ENCODE assay signal across 18 cellular contexts in genomic region chr16:985237-985636, GRCh38. TPM values are rescaled to one million over a fixed set of nuclear protein-coding genes. Genes with fewer than 3 reads are reported as not detected.
A peak's percentile ranks its signal among the peaks of the same experiment; 100 is the strongest.
DNase-seq lines count a peak whose midpoint lies in the region; ATAC-seq and TF ChIP-seq lines count a peak whose summit lies in the region.
"Had no signal": no experiment of that assay in that cellular context is flagged by ENCODE, and none has a peak within 500 bp of the region (broad histone marks: within the 10 kb centered on the region; RNA-seq: fewer than 3 reads in every experiment).

No MANE protein-coding gene starts in this region.

- TF ChIP-seq EP300 in SK-N-SH (IDR thresholded peaks at IDR 0.05; ENCODE audit: borderline replicate concordance in 1 of 2, low read depth in 1 of 2, low read length in 1 of 2): no peak

- H3K27ac ChIP-seq in SK-N-SH (ENCODE audit: low read depth in 2 of 2, low read length in 1 of 2) (no peak overlapping the region), cingulate gyrus (ENCODE audit: low read depth, low read length) (peak overlapping the region; percentile 19), temporal lobe (ENCODE audit: low read depth, low read length) (peak overlapping the region; percentile 27)
- H3K27ac ChIP-seq: 22Rv1 had no signal

- H3K79me2 ChIP-seq in SK-N-SH (ENCODE audit: insufficient read depth): no peaks in the 10 kb centered on the region

- no peaks in the 10 kb centered on the region for H3K9me3 ChIP-seq in SK-N-SH

- H3K36me3 ChIP-seq in SK-N-SH (replicated peaks in 1 of 2; ENCODE audit: control insufficient read depth in 1 of 2, insufficient read depth in 2 of 2, low read length in 1 of 2): no peaks in the 10 kb centered on the region

- peaks cover 90% of the 10 kb centered on the region for H3K27me3 ChIP-seq in SK-N-SH (ENCODE audit: insufficient read depth)

- no peaks in the 10 kb centered on the region for H3K9me2 ChIP-seq in SK-N-SH

- no peak for ATAC-seq in SK-N-SH treated with all-trans-retinoic acid at 6 μM for 48 hours
- no peak for ATAC-seq in omental fat pad (ENCODE audit: low FRiP score)
- no peak for ATAC-seq in GM18867 (IDR thresholded peaks at IDR 0.05; ENCODE audit: unreplicated experiment)

- POLR2A ChIA-PET in SK-N-SH (lab: Yijun Ruan, JAX): interaction anchor here (0.6 kb wide), 1 partner anchor 625 kb away, joined by 3 read pairs; no protein-coding TSS in a partner anchor

- H4K20me1 ChIP-seq in SK-N-SH (ENCODE audit: insufficient read depth): peaks cover 14% of the 10 kb centered on the region; the same call in 1 of the 2 replicates

- TF ChIP-seq CTCF in SK-N-SH (IDR thresholded peaks at IDR 0.05) (no peak), omental fat pad (IDR thresholded peaks at IDR 0.05) (no peak)

- no peak for DNase-seq in SK-N-SH
- peak; percentile 72 for DNase-seq in midbrain (lab: John Stamatoyannopoulos, UW)
- DNase-seq in omental fat pad (ENCODE audit: low spot score): no peak
- no peak for DNase-seq in NCI-H2029 (lab: John Stamatoyannopoulos, UW)
- DNase-seq: AML-193; CD4-positive, alpha-beta T cell; NCI-H1105; NCI-H2081 treated with DMSO at 0.1 percent for 48 hours; NCI-H510A; NCI-H82; OCI-M1; SHP77 treated with DMSO at 0.1 percent for 48 hours had no signal

- no peak for TF ChIP-seq RAD21 in SK-N-SH (IDR thresholded peaks at IDR 0.05; ENCODE audit: low read length)

- no peak overlapping the region for H2AFZ ChIP-seq in SK-N-SH (ENCODE audit: low read depth)

- H3F3A ChIP-seq in SK-N-SH (replicated peaks; ENCODE audit: insufficient read depth): peaks cover 3% of the 10 kb centered on the region

- CTCF ChIA-PET in SK-N-SH (lab: Yijun Ruan, JAX): interaction anchor here (1.8 kb wide), 1 partner anchor 70 kb away, joined by 6 read pairs; no protein-coding TSS in a partner anchor

- H3K4me3 ChIP-seq in SK-N-SH (ENCODE audit: low read depth in 2 of 2, low read length in 1 of 2): no peak overlapping the region

- no peaks in the 10 kb centered on the region for H3K4me1 ChIP-seq in SK-N-SH (ENCODE audit: control insufficient read depth in 1 of 2, insufficient read depth in 2 of 2, low read depth in 1 of 2, low read length in 1 of 2)

- 5% methylated on average over 6 of the region's 23 CpGs for WGBS in SK-N-SH (ENCODE audit: low lambda C conversion rate)

- no peak overlapping the region for H3K4me2 ChIP-seq in SK-N-SH

- no peak overlapping the region for H3K9ac ChIP-seq in SK-N-SH

TF ChIP-seq in SK-N-SH, 30 proteins besides CTCF, POLR2A, EP300 and RAD21:
- no peak for TF ChIP-seq USF2 (IDR thresholded peaks at IDR 0.05; ENCODE audit: borderline replicate concordance, low read depth, low read length)
- 0 out of 2 replicates have a peak, but pooled peaks have one; percentile 15 for TF ChIP-seq EZH2phosphoT487 (IDR thresholded peaks at IDR 0.05; ENCODE audit: borderline replicate concordance, low read depth)
- no peak for TF ChIP-seq RXRA (IDR thresholded peaks at IDR 0.05; ENCODE audit: borderline replicate concordance, low read depth)

TF ChIP-seq in SK-N-SH treated with all-trans-retinoic acid at 6 μM for 48 hours, 23 proteins besides CTCF, POLR2A, EP300 and RAD21:
- TF ChIP-seq ARNTL (CRISPR knock-in tag; IDR thresholded peaks at IDR 0.05; ENCODE audit: borderline replicate concordance, low read depth) (no peak), ZNF70 (CRISPR knock-in tag; IDR thresholded peaks at IDR 0.05) (no peak), ZNF565 (CRISPR knock-in tag; conservative IDR thresholded peaks at IDR 0.05; ENCODE audit: low read depth) (no peak), PATZ1 (CRISPR knock-in tag; IDR thresholded peaks at IDR 0.05; ENCODE audit: borderline replicate concordance) (no peak), ZNF8 (CRISPR knock-in tag; IDR thresholded peaks at IDR 0.05) (no peak), RARB (CRISPR knock-in tag; IDR thresholded peaks at IDR 0.05) (no peak), PPARA (CRISPR knock-in tag; IDR thresholded peaks at IDR 0.05; ENCODE audit: borderline replicate concordance) (no peak), TOX (CRISPR knock-in tag; IDR thresholded peaks at IDR 0.05; ENCODE audit: borderline replicate concordance) (no peak), ESRRG (CRISPR knock-in tag; IDR thresholded peaks at IDR 0.05) (no peak), ZFP30 (CRISPR knock-in tag; IDR thresholded peaks at IDR 0.05) (no peak), TCF4 (CRISPR knock-in tag; IDR thresholded peaks at IDR 0.05; ENCODE audit: borderline replicate concordance) (no peak), SNAI2 (CRISPR knock-in tag; IDR thresholded peaks at IDR 0.05) (no peak), GLIS3 (CRISPR knock-in tag; IDR thresholded peaks at IDR 0.05) (no peak), POU6F1 (CRISPR knock-in tag; IDR thresholded peaks at IDR 0.05; ENCODE audit: borderline replicate concordance, low read depth) (no peak), CSRNP3 (CRISPR knock-in tag; IDR thresholded peaks at IDR 0.05) (no peak), ZC3H10 (CRISPR knock-in tag; IDR thresholded peaks at IDR 0.05) (no peak)

RNA-seq across cellular contexts. Expression of gene SOX8, which starts 3.7 kb away (rescaled TPM):
- not detected in 2 replicates for polyA plus RNA-seq in SK-N-SH (2012; rRNA removed)
- polyA plus RNA-seq in SK-N-SH (2012; cell fraction: cytosol; rRNA removed): not detected in 2 replicates
- not detected in 2 replicates for polyA plus RNA-seq in SK-N-SH (2012; cell fraction: nucleus; rRNA removed)
- total RNA-seq in temporal lobe (21.6 TPM), omental fat pad (1 to 10 TPM in 3 of 4 donors, under 1 TPM in 1; 0.19 to 2.9 (median 1.2) TPM)
- total RNA-seq: RPMI7951 had no signal

RNA-seq across cellular contexts. Expression of gene LMF1, which starts 14.5 kb away (rescaled TPM):
- polyA plus RNA-seq in SK-N-SH (2012; rRNA removed): 5.7 and 8.2 TPM in 2 replicates
- polyA plus RNA-seq in SK-N-SH (2012; cell fraction: cytosol; rRNA removed): 3.0 and 5.1 TPM in 2 replicates
- 22.6 and 22.9 TPM in 2 replicates for polyA plus RNA-seq in SK-N-SH (2012; cell fraction: nucleus; rRNA removed)
- total RNA-seq in temporal lobe (10.6 TPM), omental fat pad (10 to 100 TPM; 14.9 to 33.7 (median 27.1) TPM)

Comparison
In these comparisons a context has a peak if more than half of its experiments do, and no peak if none do; other contexts are left out.
1. H3K27ac ChIP-seq: peak in cingulate gyrus (single experiment) and temporal lobe (single experiment); none in SK-N-SH (0 of 2).